Comparison of ENCODE assay signal across 16 cellular contexts in genomic region chr9:123262338-123262737, GRCh38.
"Had no signal": no experiment of that assay in that cellular context is flagged by ENCODE, and none has a peak within 500 bp of the region (broad histone marks: within the 10 kb centered on the region; RNA-seq: fewer than 3 reads in every experiment).

No MANE protein-coding gene starts in this region.

- H3K27ac ChIP-seq: hepatocyte, neutrophil, right atrium auricular region, tibial artery, uterus had no signal

- ATAC-seq: activated CD8-positive, alpha-beta memory T cell treated with anti-CD3 and anti-CD28 coated beads, Interleukin-2, amount 10 ng/mL, durations not matched to agents 7 days and 5 days; activated naive CD4-positive, alpha-beta T cell treated with anti-CD3 and anti-CD28 coated beads, Interleukin-2, amount 50 U/mL, for 72 hours; activated T-cell treated with anti-CD3 and anti-CD28 coated beads, Interleukin-2, amount 50 U/mL, for 4 hours; left ventricle myocardium superior; natural killer cell; stimulated activated naive B cell treated with anti-CD40 and anti-IgM and Interleukin-4, amounts not matched to agents 10 μg/mL and 1 μg/mL and 100 μg/mL, for 72 hours had no signal

- H3K4me1 ChIP-seq: uterus had no signal

- H3K4me2 ChIP-seq: hepatocyte had no signal

- H3K4me3 ChIP-seq: hepatocyte, right atrium auricular region, tibial artery, uterus had no signal

- H3K36me3 ChIP-seq: neutrophil, right atrium auricular region, tibial artery, uterus had no signal

- H3K27me3 ChIP-seq: right atrium auricular region, tibial artery, uterus had no signal

- H3K9me3 ChIP-seq: neutrophil, right atrium auricular region, tibial artery, uterus had no signal

- H2AFZ ChIP-seq: hepatocyte had no signal

- DNase-seq: activated CD4-positive, alpha-beta T cell treated with anti-CD3 and anti-CD28 coated beads, Interleukin-2, amount 50 U/mL, for 48 hours; activated CD8-positive, alpha-beta memory T cell treated with anti-CD3 and anti-CD28 coated beads, Interleukin-2, amount 10 ng/mL, durations not matched to agents 7 days and 5 days; activated gamma-delta T cell; activated T-cell treated with anti-CD3 and anti-CD28 coated beads, Interleukin-2, amount 50 U/mL, for 4 hours; islet precursor cell; left ventricle myocardium superior; natural killer cell; stimulated activated CD4-positive, alpha-beta T cell treated with anti-CD3 and anti-CD28 coated beads, Interleukin-4, amount 100 ng/mL, for 1 hour; stimulated activated naive B cell treated with anti-CD40 and anti-IgM and Interleukin-4, amounts not matched to agents 10 μg/mL and 1 μg/mL and 100 μg/mL, for 72 hours; T1000; tibial artery; uterus had no signal
